ENCODE assay signal across 23 cellular contexts in genomic region chr1:82549851-82550250, GRCh38.
DNase-seq lines count a peak whose midpoint lies in the region; ATAC-seq lines count a peak whose summit lies in the region.
"Had no signal": no experiment of that assay in that cellular context is flagged by ENCODE, and none has a peak within 500 bp of the region (broad histone marks: within the 10 kb centered on the region; RNA-seq: fewer than 3 reads in every experiment).

No MANE protein-coding gene starts in this region.

- H3K27me3 ChIP-seq in mesendoderm (ENCODE audit: insufficient read depth, low read length, poor library complexity), result no peaks in the 10 kb centered on the region
- H3K27me3 ChIP-seq: BE2C, BLaER1 had no signal

- no peak overlapping the region for H2BK5ac ChIP-seq in mesendoderm (ENCODE audit: low read length)

- H3K27ac Mint-ChIP-seq in activated naive CD8-positive, alpha-beta T cell treated with anti-CD3 and anti-CD28 coated beads, Interleukin-2, amount 50 U/mL, for 24 hours, result no peak overlapping the region
- H3K27ac Mint-ChIP-seq: CD14-positive monocyte; CD4-positive, alpha-beta memory T cell; CD4-positive, CD25-positive, alpha-beta regulatory T cell; CD8-positive, alpha-beta memory T cell had no signal

- no peaks in the 10 kb centered on the region for H3K36me3 ChIP-seq in mesendoderm (ENCODE audit: control insufficient read depth, insufficient read depth, low read length)
- H3K36me3 ChIP-seq: BE2C, BLaER1 had no signal

- no peaks in the 10 kb centered on the region for H3K4me1 ChIP-seq in mesendoderm (ENCODE audit: control insufficient read depth, low read depth, low read length)
- H3K4me1 ChIP-seq: BE2C, BLaER1 had no signal

- H4K8ac ChIP-seq in mesendoderm (ENCODE audit: low read depth, low read length), result no peak overlapping the region

- H3K4ac ChIP-seq in mesendoderm (ENCODE audit: low read depth, low read length), result no peak overlapping the region

- H3K4me3 Mint-ChIP-seq in activated naive CD8-positive, alpha-beta T cell treated with anti-CD3 and anti-CD28 coated beads, Interleukin-2, amount 50 U/mL, for 24 hours, result no peak overlapping the region
- H3K4me3 Mint-ChIP-seq: CD14-positive monocyte; CD4-positive, alpha-beta memory T cell; CD4-positive, CD25-positive, alpha-beta regulatory T cell; CD8-positive, alpha-beta memory T cell had no signal

- H4K5ac ChIP-seq in mesendoderm (ENCODE audit: low read length), result no peak overlapping the region

- peak; percentile 1 for DNase-seq in ELF-1 (ENCODE audit: low read depth, low spot score)
- DNase-seq in islet precursor cell, result peak; percentile 55
- peak; percentile 8 for DNase-seq in mesendoderm
- DNase-seq in activated naive CD8-positive, alpha-beta T cell treated with anti-CD3 and anti-CD28 coated beads, Interleukin-2, amount 50 U/mL, for 24 hours, result no peak
- no peak for DNase-seq in HK-2 (ENCODE audit: unreplicated experiment)
- DNase-seq: 8988T; ACHN; BE2C; C1 segment of cervical spinal cord; CD4-positive, alpha-beta memory T cell; CD4-positive, CD25-positive, alpha-beta regulatory T cell; CD8-positive, alpha-beta memory T cell; COR-L47; DMS 273 treated with DMSO at 0.1 percent for 48 hours; DMS153; DMS53; DMS79; DND-41; EL; GF-D8 had no signal

- no peak overlapping the region for H3K18ac ChIP-seq in mesendoderm (ENCODE audit: low read length)

- no peaks in the 10 kb centered on the region for H3K4me1 Mint-ChIP-seq in activated naive CD8-positive, alpha-beta T cell treated with anti-CD3 and anti-CD28 coated beads, Interleukin-2, amount 50 U/mL, for 24 hours
- H3K4me1 Mint-ChIP-seq: CD14-positive monocyte; CD4-positive, alpha-beta memory T cell; CD4-positive, CD25-positive, alpha-beta regulatory T cell; CD8-positive, alpha-beta memory T cell had no signal

- H3K9ac ChIP-seq in mesendoderm (ENCODE audit: low read length), result no peak overlapping the region
- H3K9ac ChIP-seq: BLaER1 had no signal

- H3K4me2 ChIP-seq in mesendoderm (ENCODE audit: low read length), result no peak overlapping the region
- H3K4me2 ChIP-seq: BLaER1 had no signal

- H2AK5ac ChIP-seq in mesendoderm (ENCODE audit: low read length), result no peak overlapping the region

- no peak overlapping the region for H3K27ac ChIP-seq in mesendoderm (ENCODE audit: low read depth, low read length)
- H3K27ac ChIP-seq: BLaER1 had no signal

- no peak overlapping the region for H2BK120ac ChIP-seq in mesendoderm (ENCODE audit: low read depth, low read length)

- no peak overlapping the region for H2BK15ac ChIP-seq in mesendoderm (replicated peaks; ENCODE audit: low read depth)

- no peaks in the 10 kb centered on the region for H3K27me3 Mint-ChIP-seq in activated naive CD8-positive, alpha-beta T cell treated with anti-CD3 and anti-CD28 coated beads, Interleukin-2, amount 50 U/mL, for 24 hours
- H3K27me3 Mint-ChIP-seq: CD4-positive, alpha-beta memory T cell; CD4-positive, CD25-positive, alpha-beta regulatory T cell; CD8-positive, alpha-beta memory T cell had no signal

- no peak overlapping the region for H3K4me3 ChIP-seq in mesendoderm (ENCODE audit: low read length)
- H3K4me3 ChIP-seq: BLaER1 had no signal

- H3K79me1 ChIP-seq in mesendoderm (ENCODE audit: low read length), result no peaks in the 10 kb centered on the region

- H3K23ac ChIP-seq in mesendoderm (ENCODE audit: low read length), result no peak overlapping the region

- H3K79me2 ChIP-seq in mesendoderm (ENCODE audit: control insufficient read depth, insufficient read depth, low read length), result no peaks in the 10 kb centered on the region

- H3K36me3 Mint-ChIP-seq in activated naive CD8-positive, alpha-beta T cell treated with anti-CD3 and anti-CD28 coated beads, Interleukin-2, amount 50 U/mL, for 24 hours (ENCODE audit: low read depth), result no peaks in the 10 kb centered on the region
- H3K36me3 Mint-ChIP-seq: CD14-positive monocyte; CD4-positive, alpha-beta memory T cell; CD4-positive, CD25-positive, alpha-beta regulatory T cell; CD8-positive, alpha-beta memory T cell had no signal

- no peak overlapping the region for H3K56ac ChIP-seq in mesendoderm (ENCODE audit: low read length)

- peaks cover 11% of the 10 kb centered on the region for H3K9me3 Mint-ChIP-seq in activated naive CD8-positive, alpha-beta T cell treated with anti-CD3 and anti-CD28 coated beads, Interleukin-2, amount 50 U/mL, for 24 hours

- no CpG with 5 or more reads among the region's 4 CpGs for WGBS in mesendoderm (ENCODE audit: extremely low coverage, insufficient coverage, low lambda C conversion rate)

- ATAC-seq in activated naive CD8-positive, alpha-beta T cell treated with anti-CD3 and anti-CD28 coated beads, Interleukin-2, amount 50 U/mL, for 24 hours, result no peak
- ATAC-seq in GM21786 (IDR thresholded peaks at IDR 0.05; ENCODE audit: unreplicated experiment), result no peak

Comparison
In these comparisons a context has a peak if more than half of its experiments do, and no peak if none do; other contexts are left out.
1. DNase-seq: peak in ELF-1 (single experiment), islet precursor cell (single experiment) and mesendoderm (single experiment); none in activated naive CD8-positive, alpha-beta T cell treated with anti-CD3 and anti-CD28 coated beads, Interleukin-2, amount 50 U/mL, for 24 hours (single experiment) and HK-2 (single experiment).